Comparison of ENCODE assay signal across 28 cellular contexts in genomic region chr15:84608707-84609284, GRCh38.
"Had no signal": no experiment of that assay in that cellular context is flagged by ENCODE, and none has a peak within 500 bp of the region (broad histone marks: within the 10 kb centered on the region; RNA-seq: fewer than 3 reads in every experiment).

No MANE protein-coding gene starts in this region.

- H3K27me3 ChIP-seq: dorsolateral prefrontal cortex, gastrocnemius medialis, left lung, ovary, right lobe of liver, tibial nerve, upper lobe of left lung had no signal

- H3K9me3 ChIP-seq: gastrocnemius medialis, left lung, mucosa of descending colon, ovary, right lobe of liver, thoracic aorta, tibial nerve, upper lobe of left lung had no signal

- H3K36me3 Mint-ChIP-seq: natural killer cell had no signal

- H3K4me1 ChIP-seq: left lung, tibial nerve had no signal

- H3K4me3 Mint-ChIP-seq: endodermal cell; mesothelial cell of epicardium; natural killer cell; stimulated activated memory B cell treated with anti-CD40 and anti-IgM and Interleukin-4, amounts not matched to agents 10 μg/mL and 1 μg/mL and 100 μg/mL, for 72 hours had no signal

- H3K27ac ChIP-seq: dorsolateral prefrontal cortex, epithelial cell of prostate, left lung, ovary, thoracic aorta, tibial nerve, upper lobe of left lung had no signal

- H3K9me3 Mint-ChIP-seq: endodermal cell; mesothelial cell of epicardium; natural killer cell; stimulated activated memory B cell treated with anti-CD40 and anti-IgM and Interleukin-4, amounts not matched to agents 10 μg/mL and 1 μg/mL and 100 μg/mL, for 72 hours had no signal

- DNase-seq: dorsolateral prefrontal cortex; effector CD4-positive, alpha-beta T cell; endodermal cell; foreskin fibroblast; gastrocnemius medialis; left cardiac atrium; left lung; mesenchymal stem cell; mucosa of descending colon; natural killer cell; occipital lobe; posterior cingulate gyrus; right lobe of liver; stimulated activated CD4-positive, alpha-beta T cell treated with anti-CD3 and anti-CD28 coated beads, Interleukin-2, amount 100 ng/mL, for 24 hours; stimulated activated CD4-positive, alpha-beta T cell treated with anti-CD3 and anti-CD28 coated beads, Interleukin-4, amount 100 ng/mL, for 24 hours; stimulated activated naive CD8-positive, alpha-beta T cell treated with anti-CD3 and anti-CD28 coated beads, Interleukin-15, Interleukin-2, amounts not matched to agents 100 U/mL and 50 U/mL, for 24 hours; substantia nigra; upper lobe of left lung had no signal

- H3K27me3 Mint-ChIP-seq: stimulated activated memory B cell treated with anti-CD40 and anti-IgM and Interleukin-4, amounts not matched to agents 10 μg/mL and 1 μg/mL and 100 μg/mL, for 72 hours had no signal

- FAIRE-seq: colon, kidney, urothelium cell line had no signal

- H3K4me3 ChIP-seq: dorsolateral prefrontal cortex, gastrocnemius medialis, left lung, mucosa of descending colon, ovary, right lobe of liver, thoracic aorta, tibial nerve, upper lobe of left lung had no signal

- H3K36me3 ChIP-seq: ovary, thoracic aorta had no signal

- H3K27ac Mint-ChIP-seq: endodermal cell, natural killer cell had no signal

- ATAC-seq: esophagus mucosa; left lung; mucosa of descending colon; natural killer cell; stimulated activated memory B cell treated with anti-CD40 and anti-IgM and Interleukin-4, amounts not matched to agents 10 μg/mL and 1 μg/mL and 100 μg/mL, for 72 hours; stimulated activated naive CD8-positive, alpha-beta T cell treated with anti-CD3 and anti-CD28 coated beads, Interleukin-15, Interleukin-2, amounts not matched to agents 100 U/mL and 50 U/mL, for 24 hours had no signal
